Comparison of ENCODE assay signal across 12 cellular contexts in genomic region chr14:101480747-101481530, GRCh38.
A peak's percentile ranks its signal among the peaks of the same experiment; 100 is the strongest.
DNase-seq lines count a peak whose midpoint lies in the region; ATAC-seq, FAIRE-seq and TF ChIP-seq lines count a peak whose summit lies in the region.
"Had no signal": no experiment of that assay in that cellular context is flagged by ENCODE, and none has a peak within 500 bp of the region (broad histone marks: within the 10 kb centered on the region; RNA-seq: fewer than 3 reads in every experiment).

No MANE protein-coding gene starts in this region.

- no peak overlapping the region for H3K27ac ChIP-seq in ACC112 (ENCODE audit: low read depth, low read length)
- peak overlapping the region; percentile 77 for H3K27ac ChIP-seq in epithelial cell of prostate

- DNase-seq in MG63 (peak; percentile 13), epithelial cell of prostate (ENCODE audit: low read depth, low spot score) (peak; percentile 79), omental fat pad (ENCODE audit: low spot score) (peak; percentile 24), D721Med (ENCODE audit: insufficient read length, low spot score) (no peak)
- DNase-seq in effector CD4-positive, alpha-beta T cell, result no peak
- DNase-seq: activated CD8-positive, alpha-beta memory T cell treated with anti-CD3 and anti-CD28 coated beads, Interleukin-2, amount 50 U/mL, for 4 hours; CD4-positive, CD25-positive, alpha-beta regulatory T cell had no signal

- ATAC-seq in omental fat pad (ENCODE audit: low FRiP score), result peak; percentile 90
- ATAC-seq in GM18907 (IDR thresholded peaks at IDR 0.05; ENCODE audit: unreplicated experiment), result no peak
- no peak for ATAC-seq in HG03045 (IDR thresholded peaks at IDR 0.05; ENCODE audit: unreplicated experiment)

- peak overlapping the region; percentile 12 for H2AFZ ChIP-seq in ACC112 (ENCODE audit: low read length, unreplicated experiment)

- TF ChIP-seq CTCF in omental fat pad (IDR thresholded peaks at IDR 0.05), result no peak
- TF ChIP-seq CTCF in D721Med (IDR thresholded peaks at IDR 0.05; ENCODE audit: insufficient read depth, missing control alignments), result no peak

- H3K36me3 ChIP-seq in ACC112 (ENCODE audit: insufficient read depth, low read length) (no peaks in the 10 kb centered on the region), MG63 (no peaks in the 10 kb centered on the region)
- H3K36me3 ChIP-seq: upper lobe of left lung had no signal

- no peaks in the 10 kb centered on the region for H3K79me2 ChIP-seq in ACC112 (ENCODE audit: control insufficient read depth, insufficient read depth, low read length, unreplicated experiment)

- H3K4me3 ChIP-seq in ACC112 (ENCODE audit: low read depth, low read length) (peak overlapping the region; percentile 35; the same call in 1 of the 2 replicates), MG63 (no peak overlapping the region)
- H3K4me3 ChIP-seq: upper lobe of left lung had no signal

- FAIRE-seq in D721Med (lab: Jason Lieb, UNC), result no peak
- FAIRE-seq: GM12892 had no signal

- no peaks in the 10 kb centered on the region; the same call in 1 of the 2 replicates for H3K9me3 ChIP-seq in MG63

- H3K27me3 ChIP-seq in ACC112 (ENCODE audit: insufficient read depth, low read length) (peaks cover 16% of the 10 kb centered on the region), MG63 (no peaks in the 10 kb centered on the region)
- H3K27me3 ChIP-seq: upper lobe of left lung had no signal

- H3K4me1 ChIP-seq in ACC112 (ENCODE audit: control insufficient read depth, insufficient read depth, low read length, unreplicated experiment), result peaks cover 28% of the 10 kb centered on the region

Comparison
In these comparisons a context has a peak if more than half of its experiments do, and no peak if none do; other contexts are left out.
1. DNase-seq: peak in MG63 (single experiment), epithelial cell of prostate (single experiment) and omental fat pad (single experiment); none in D721Med (single experiment) and effector CD4-positive, alpha-beta T cell (single experiment).